ENCODE assay signal across 8 cellular contexts in the genomic region with DNA sequence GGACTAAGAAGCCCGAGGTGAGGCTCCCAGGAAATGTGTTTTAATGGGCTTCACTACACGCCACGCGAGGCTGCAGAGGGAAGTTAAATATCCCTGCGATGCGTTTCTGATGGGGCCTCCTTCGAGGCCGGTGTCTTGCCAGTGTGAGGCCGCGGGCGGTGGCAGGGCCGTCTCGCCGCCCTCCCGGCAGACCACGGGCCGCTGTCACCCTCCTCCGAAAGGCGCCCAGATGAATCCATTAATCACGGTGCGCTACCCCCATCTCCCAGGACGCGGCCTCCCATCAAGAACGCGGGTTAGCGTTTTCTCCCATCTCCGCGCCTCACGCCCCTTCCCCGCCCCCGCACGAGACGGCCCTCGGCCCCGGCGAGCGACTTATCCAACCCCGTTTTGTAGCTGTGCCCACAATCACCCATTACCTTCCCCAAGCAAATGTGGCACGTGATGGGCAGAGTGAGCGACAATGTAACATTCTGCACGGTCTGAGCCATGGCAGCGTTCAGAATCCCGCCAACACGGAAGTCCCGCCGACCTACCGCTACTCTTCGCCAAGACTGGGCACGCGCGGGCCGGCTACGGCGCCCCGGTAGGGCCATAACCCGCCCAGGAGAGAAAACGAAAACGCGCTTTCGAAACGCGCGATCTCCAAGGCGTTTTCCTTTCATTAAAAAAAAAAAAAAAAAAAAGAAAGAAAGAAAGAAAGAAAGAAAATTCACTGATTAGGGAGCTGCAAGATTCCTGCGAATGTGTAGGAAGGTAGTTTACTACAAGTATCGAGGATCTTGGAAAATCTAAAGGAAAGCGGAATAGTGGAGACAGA. TPM values are rescaled to one million over a fixed set of nuclear protein-coding genes. Genes with fewer than 3 reads are reported as not detected.
DNase-seq lines count a peak whose midpoint lies in the region; ATAC-seq and TF ChIP-seq lines count a peak whose summit lies in the region.

A gene with protein sequence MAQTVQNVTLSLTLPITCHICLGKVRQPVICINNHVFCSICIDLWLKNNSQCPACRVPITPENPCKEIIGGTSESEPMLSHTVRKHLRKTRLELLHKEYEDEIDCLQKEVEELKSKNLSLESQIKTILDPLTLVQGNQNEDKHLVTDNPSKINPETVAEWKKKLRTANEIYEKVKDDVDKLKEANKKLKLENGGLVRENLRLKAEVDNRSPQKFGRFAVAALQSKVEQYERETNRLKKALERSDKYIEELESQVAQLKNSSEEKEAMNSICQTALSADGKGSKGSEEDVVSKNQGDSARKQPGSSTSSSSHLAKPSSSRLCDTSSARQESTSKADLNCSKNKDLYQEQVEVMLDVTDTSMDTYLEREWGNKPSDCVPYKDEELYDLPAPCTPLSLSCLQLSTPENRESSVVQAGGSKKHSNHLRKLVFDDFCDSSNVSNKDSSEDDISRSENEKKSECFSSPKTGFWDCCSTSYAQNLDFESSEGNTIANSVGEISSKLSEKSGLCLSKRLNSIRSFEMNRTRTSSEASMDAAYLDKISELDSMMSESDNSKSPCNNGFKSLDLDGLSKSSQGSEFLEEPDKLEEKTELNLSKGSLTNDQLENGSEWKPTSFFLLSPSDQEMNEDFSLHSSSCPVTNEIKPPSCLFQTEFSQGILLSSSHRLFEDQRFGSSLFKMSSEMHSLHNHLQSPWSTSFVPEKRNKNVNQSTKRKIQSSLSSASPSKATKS (minus strand): TSS at position 526 of the 820 bp plus-strand sequence. CDS start 35 bp downstream, at position 491.

- peak; percentile 74 for ATAC-seq in GM21526 (IDR thresholded peaks at IDR 0.05; ENCODE audit: low FRiP score, unreplicated experiment)

- DNase-seq in DMS 273 (lab: John Stamatoyannopoulos, UW; ENCODE audit: unreplicated experiment), result peak; percentile 92
- DNase-seq in HuH-7 (ENCODE audit: low spot score), result peak; percentile 67
- peak; percentile 92 for DNase-seq in OCI-M1 (lab: John Stamatoyannopoulos, UW)
- DNase-seq in activated T-cell treated with anti-CD3 and anti-CD28 coated beads for 4 hours, result peak; percentile 87
- DNase-seq in epithelial cell of proximal tubule (ENCODE audit: low read depth), result no peak
- peak; percentile 95 for DNase-seq in mucosa of gallbladder (ENCODE audit: low spot score)
- peak; percentile 86 for DNase-seq in stimulated activated CD8-positive, alpha-beta memory T cell treated with anti-CD3 and anti-CD28 coated beads, Interleukin-4, amount 100 ng/mL, for 24 hours (ENCODE audit: low read depth)

- TF ChIP-seq CTCF in epithelial cell of proximal tubule (conservative IDR thresholded peaks at IDR 0.05; ENCODE audit: low read depth, low read length), result no peak

- peak within 1 kb of the TSS; percentile 80 for H3K4me3 ChIP-seq in epithelial cell of proximal tubule (ENCODE audit: low read depth, low read length)

RNA-seq across cellular contexts. Expression of the gene that starts here (rescaled TPM):
- total RNA-seq in epithelial cell of proximal tubule (14.1 and 15.3 TPM in 2 replicates), mucosa of gallbladder (7.3 TPM)
